31 cellular contexts compared by ENCODE assay signal in genomic region chr11:132101861-132102260, GRCh38.
DNase-seq lines count a peak whose midpoint lies in the region; ATAC-seq, FAIRE-seq and TF ChIP-seq lines count a peak whose summit lies in the region.
"Had no signal": no experiment of that assay in that cellular context is flagged by ENCODE, and none has a peak within 500 bp of the region (broad histone marks: within the 10 kb centered on the region; RNA-seq: fewer than 3 reads in every experiment).

No MANE protein-coding gene starts in this region.

- 0 out of 2 replicates have a peak overlapping the region, but pooled peaks have one; percentile 2 for H2AFZ ChIP-seq in SK-N-SH (ENCODE audit: low read depth)
- H2AFZ ChIP-seq in H1 (ENCODE audit: low read length): no peak overlapping the region
- H2AFZ ChIP-seq in neural cell (ENCODE audit: low read depth, low read length): no peak overlapping the region

- no peak overlapping the region for H4K5ac ChIP-seq in H1 (ENCODE audit: insufficient read length, low read depth, low read length)

- H2BK20ac ChIP-seq in H1 (ENCODE audit: low read length): no peak overlapping the region

- WGBS in SK-N-SH (ENCODE audit: low lambda C conversion rate): 57% methylated on average over 3 of the region's 3 CpGs
- WGBS in H1 (ENCODE audit: extremely low coverage in 1 of 2, insufficient coverage in 1 of 2, insufficient read length in 1 of 2, insufficient replicate concordance in 2 of 2, low coverage in 1 of 2, low lambda C conversion rate in 2 of 2, missing lambda C conversion rate in 1 of 2), 2 experiments: 86% methylated on average over 3 of the region's 3 CpGs; no CpG with 5 or more reads in 1 of the 2 experiments
- WGBS in tibial nerve, 2 donors: 70 to 75% methylated on average over 3 of the region's 3 CpGs

- no peak overlapping the region for H2AK5ac ChIP-seq in H1 (ENCODE audit: low read depth, low read length)

- no peaks in the 10 kb centered on the region for H3K79me1 ChIP-seq in H1 (ENCODE audit: low read depth, low read length)

- TF ChIP-seq CTCF in AG10803 (conservative IDR thresholded peaks at IDR 0.05; ENCODE audit: low read length) (no peak), SK-N-SH (IDR thresholded peaks at IDR 0.05) (no peak), H1 (IDR thresholded peaks at IDR 0.05; ENCODE audit: control extremely low read depth in 1 of 3, insufficient read depth in 1 of 3, low read depth in 1 of 3, low read length in 3 of 3) (no peak), neural cell (IDR thresholded peaks at IDR 0.05; ENCODE audit: poor library complexity, severe bottlenecking) (no peak), tibial nerve (IDR thresholded peaks at IDR 0.05) (no peak)

- no peaks in the 10 kb centered on the region for H3K36me3 ChIP-seq in SK-N-SH (replicated peaks in 1 of 2; ENCODE audit: control insufficient read depth in 1 of 2, insufficient read depth in 2 of 2, low read length in 1 of 2)
- H3K36me3 ChIP-seq in H1 (ENCODE audit: control insufficient read depth in 2 of 4, insufficient read depth in 4 of 4, low read length in 3 of 4): no peaks in the 10 kb centered on the region
- no peaks in the 10 kb centered on the region for H3K36me3 ChIP-seq in neural cell (ENCODE audit: insufficient read depth, low read length)
- H3K36me3 ChIP-seq in tibial nerve: no peaks in the 10 kb centered on the region
- H3K36me3 ChIP-seq: BLaER1, lower lobe of right lung, MG63 had no signal

- TF ChIP-seq RAD21 in SK-N-SH (IDR thresholded peaks at IDR 0.05; ENCODE audit: low read length) (no peak), H1 (IDR thresholded peaks at IDR 0.05 in 1 of 2, conservative IDR thresholded peaks at IDR 0.05 in 1 of 2; ENCODE audit: low read depth in 2 of 2, low read length in 2 of 2) (no peak), neural cell (conservative IDR thresholded peaks at IDR 0.05) (no peak)

- no peak overlapping the region for H4K8ac ChIP-seq in H1 (ENCODE audit: extremely low read depth, insufficient read depth, low read length)

- H3K27ac ChIP-seq in SK-N-SH (ENCODE audit: low read depth in 2 of 2, low read length in 1 of 2) (peak overlapping the region in 1 of 2 experiments; percentile 24; a peak in 2 of 4 replicates), H1 (ENCODE audit: low read depth, low read length) (no peak overlapping the region), neural cell (ENCODE audit: low read length) (peak overlapping the region; percentile 96), tibial nerve (no peak overlapping the region)
- H3K27ac ChIP-seq: A549, BLaER1, KMS-11, lower lobe of right lung, SK-N-MC, skin epidermis had no signal

- 0 out of 2 replicates have a peak overlapping the region, but pooled peaks have one; percentile 18 for H2BK12ac ChIP-seq in H1 (ENCODE audit: low read depth, low read length)

- ATAC-seq in HG03342 (IDR thresholded peaks at IDR 0.05; ENCODE audit: unreplicated experiment): no peak
- ATAC-seq: A549; activated CD4-positive, CD25-positive, alpha-beta regulatory T cell treated with anti-CD3 and anti-CD28 coated beads, Interleukin-2, amount 50 U/mL, for 24 hours; effector memory CD8-positive, alpha-beta T cell; HCT116; lower lobe of right lung; naive thymus-derived CD8-positive, alpha-beta T cell; PC-3 had no signal

- CTCF ChIA-PET in SK-N-SH (lab: Yijun Ruan, JAX) (interaction anchor here (1.3 kb wide), 1 partner anchor 12 kb away, joined by 6 read pairs; no protein-coding TSS in a partner anchor), H1 (lab: Charles Lee; ENCODE audit: partially characterized antibody) (interaction anchor here (0.6 to 5.8 kb wide), 13 partner anchors 11 to 1076 kb away, joined by 3 to 42 read pairs (median 4); no protein-coding TSS in a partner anchor)

- no peaks in the 10 kb centered on the region; the same call in 1 of the 2 replicates for H3K23me2 ChIP-seq in H1 (ENCODE audit: low read depth, low read length)

- H3K18ac ChIP-seq in H1 (ENCODE audit: extremely low read depth, low read length): no peak overlapping the region

- H3K4me3 ChIP-seq in AG10803 (ENCODE audit: low read length) (no peak overlapping the region), SK-N-SH (ENCODE audit: low read depth in 2 of 2, low read length in 1 of 2) (no peak overlapping the region), H1 (ENCODE audit: extremely low read depth in 1 of 4, insufficient read depth in 2 of 4, low read depth in 3 of 4, low read length in 4 of 4) (no peak overlapping the region), neural cell (ENCODE audit: low read length) (no peak overlapping the region), tibial nerve (no peak overlapping the region)
- H3K4me3 ChIP-seq: A549, BLaER1, lower lobe of right lung, MG63, SK-N-MC, skin epidermis had no signal

- H3K4me2 ChIP-seq in SK-N-SH (peak overlapping the region; percentile 22), H1 (ENCODE audit: insufficient read depth in 1 of 2, low read depth in 2 of 2, low read length in 2 of 2) (no peak overlapping the region), neural cell (ENCODE audit: low read length) (no peak overlapping the region)
- H3K4me2 ChIP-seq: A549, BLaER1, KMS-11 had no signal

- DNase-seq in AG10803 (ENCODE audit: low read depth) (peak; percentile 57), SK-N-SH (no peak), H1 (ENCODE audit: low read depth in 1 of 2, low spot score in 2 of 2) (no peak), tibial nerve (ENCODE audit: low spot score in 2 of 2) (no peak)
- no peak for DNase-seq in stimulated activated CD4-positive, alpha-beta T cell treated with anti-CD3 and anti-CD28 coated beads, Interleukin-12 subunit alpha, Interleukin-12 subunit beta, amount 100 ng/mL, for 4 hours
- DNase-seq in NK-92 treated with Interleukin-12 subunit alpha and Interleukin-12 subunit beta, amount 100 ng/mL, for 24 hours (lab: John Stamatoyannopoulos, UW): no peak
- DNase-seq: activated CD4-positive, alpha-beta T cell treated with anti-CD3 and anti-CD28 coated beads, Interleukin-2, amount 50 U/mL, for 4 hours; activated naive CD4-positive, alpha-beta T cell treated with Interleukin-2 at 50 U/mL for 16 hours; cortex of kidney; effector memory CD8-positive, alpha-beta T cell; kidney glomerular epithelial cell; lower lobe of right lung; MG63; naive thymus-derived CD8-positive, alpha-beta T cell; NCI-H1105; NCI-H1930; NCI-H524; PC-3; stimulated activated naive CD4-positive, alpha-beta T cell treated with Interleukin-2 at 50 U/mL for 16 hours had no signal

- FAIRE-seq in H1 (lab: Jason Lieb, UNC): no peak
- FAIRE-seq: A549, frontal cortex, G401.6, TTC549 had no signal

- H4K91ac ChIP-seq in H1 (replicated peaks; ENCODE audit: insufficient read length, low read length): no peak overlapping the region

- peaks cover 5% of the 10 kb centered on the region for H3F3A ChIP-seq in SK-N-SH (replicated peaks; ENCODE audit: insufficient read depth)
- H3F3A ChIP-seq in neural cell (ENCODE audit: insufficient read depth, low read length, poor library complexity, severe bottlenecking): no peaks in the 10 kb centered on the region

- H3K9ac ChIP-seq in SK-N-SH (no peak overlapping the region), H1 (replicated peaks in 1 of 4; ENCODE audit: extremely low read depth in 1 of 4, low read depth in 3 of 4, low read length in 3 of 4) (no peak overlapping the region), neural cell (ENCODE audit: low read length) (peak overlapping the region; percentile 60)
- H3K9ac ChIP-seq: BLaER1, KMS-11 had no signal

- no peak overlapping the region for H3K4ac ChIP-seq in H1 (replicated peaks; ENCODE audit: insufficient read length, low read depth, low read length)

- no peak overlapping the region for H2BK5ac ChIP-seq in H1 (ENCODE audit: low read depth, low read length)

- H3K56ac ChIP-seq in H1 (replicated peaks; ENCODE audit: insufficient read length, low read depth, low read length): no peak overlapping the region

- no peak overlapping the region for H2BK15ac ChIP-seq in H1 (ENCODE audit: low read length)

- no peak overlapping the region for H2BK120ac ChIP-seq in H1 (replicated peaks; ENCODE audit: low read depth, low read length)

- H3K23ac ChIP-seq in H1 (ENCODE audit: insufficient read length): no peak overlapping the region

- H3K9me3 ChIP-seq in SK-N-SH: no peaks in the 10 kb centered on the region
- no peaks in the 10 kb centered on the region for H3K9me3 ChIP-seq in H1 (ENCODE audit: insufficient read depth in 2 of 2, low read depth in 1 of 2, low read length in 1 of 2)
- H3K9me3 ChIP-seq in neural cell (ENCODE audit: low read length): no peaks in the 10 kb centered on the region
- H3K9me3 ChIP-seq in tibial nerve: no peaks in the 10 kb centered on the region
- H3K9me3 ChIP-seq: A549, BLaER1, lower lobe of right lung, MG63 had no signal

- no peak for TF ChIP-seq EP300 in SK-N-SH (IDR thresholded peaks at IDR 0.05; ENCODE audit: borderline replicate concordance in 1 of 2, low read depth in 1 of 2, low read length in 1 of 2)
- no peak for TF ChIP-seq EP300 in H1 (IDR thresholded peaks at IDR 0.05; ENCODE audit: borderline replicate concordance in 1 of 2, low read depth in 2 of 2, low read length in 2 of 2)
- TF ChIP-seq EP300 in neural cell (conservative IDR thresholded peaks at IDR 0.05; ENCODE audit: poor library complexity, severe bottlenecking): no peak
- TF ChIP-seq EP300 in tibial nerve (IDR thresholded peaks at IDR 0.05): no peak

- H4K20me1 ChIP-seq in SK-N-SH (ENCODE audit: insufficient read depth) (no peaks in the 10 kb centered on the region), H1 (replicated peaks in 1 of 2; ENCODE audit: control insufficient read depth in 1 of 2, insufficient read depth in 2 of 2, low read length in 2 of 2) (no peaks in the 10 kb centered on the region), neural cell (ENCODE audit: insufficient read depth) (no peaks in the 10 kb centered on the region)
- H4K20me1 ChIP-seq: BLaER1 had no signal

- no peak overlapping the region for H3K14ac ChIP-seq in H1 (ENCODE audit: insufficient read length)

- H3K9me2 ChIP-seq in SK-N-SH (no peaks in the 10 kb centered on the region), neural cell (ENCODE audit: insufficient read depth, low read length) (no peaks in the 10 kb centered on the region)

- H3K4me1 ChIP-seq in SK-N-SH (ENCODE audit: control insufficient read depth in 1 of 2, insufficient read depth in 2 of 2, low read depth in 1 of 2, low read length in 1 of 2) (peaks cover 0 to 13% of the 10 kb centered on the region in 2 experiments; a peak in 1 of 4 replicates), H1 (replicated peaks in 1 of 4; ENCODE audit: control insufficient read depth in 3 of 4, insufficient read depth in 4 of 4, low read length in 3 of 4) (peaks cover 5 to 24% (median 10%) of the 10 kb centered on the region in 4 experiments), tibial nerve (peaks cover 0 to 3% (median 0%) of the 10 kb centered on the region in 4 donors)
- H3K4me1 ChIP-seq: A549, BLaER1, lower lobe of right lung had no signal

- POLR2A ChIA-PET in SK-N-SH (lab: Yijun Ruan, JAX): interaction anchor here (0.7 kb wide), 1 partner anchor 1131 kb away, joined by 3 read pairs; no protein-coding TSS in a partner anchor
- POLR2A ChIA-PET in H1 (lab: Charles Lee; ENCODE audit: partially characterized antibody): no interaction called here

- H3K79me2 ChIP-seq in SK-N-SH (ENCODE audit: insufficient read depth): no peaks in the 10 kb centered on the region
- H3K79me2 ChIP-seq in H1 (ENCODE audit: control insufficient read depth in 1 of 2, insufficient read depth in 2 of 2, low read length in 2 of 2): no peaks in the 10 kb centered on the region
- no peaks in the 10 kb centered on the region for H3K79me2 ChIP-seq in neural cell (replicated peaks; ENCODE audit: insufficient read depth, low read length)

- H3K27me3 ChIP-seq in SK-N-SH (ENCODE audit: insufficient read depth) (no peaks in the 10 kb centered on the region), H1 (replicated peaks in 1 of 4; ENCODE audit: control insufficient read depth in 3 of 4, extremely low read depth in 1 of 4, insufficient read depth in 3 of 4, low read length in 3 of 4) (no peaks in the 10 kb centered on the region), neural cell (ENCODE audit: insufficient read depth, low read depth, low read length) (no peaks in the 10 kb centered on the region), tibial nerve (no peaks in the 10 kb centered on the region)
- H3K27me3 ChIP-seq: BLaER1, MG63 had no signal

- TF ChIP-seq POLR2A in H1 (IDR thresholded peaks at IDR 0.05; ENCODE audit: control extremely low read depth in 1 of 2, low read depth in 2 of 2, low read length in 2 of 2) (no peak), tibial nerve (IDR thresholded peaks at IDR 0.05) (no peak)
